1 cellular context compared by ENCODE assay signal in genomic region chr7:101308245-101309085, GRCh38.
TF ChIP-seq lines count a peak whose summit lies in the region.

No MANE protein-coding gene starts in this region.

TF ChIP-seq in K562, 482 proteins besides CTCF, POLR2A, EP300 and RAD21 (continued from another document):
- TF ChIP-seq ZNF609 (CRISPR knock-in tag; IDR thresholded peaks at IDR 0.05; ENCODE audit: borderline replicate concordance) (no peak), MAX (CRISPR knock-in tag; IDR thresholded peaks at IDR 0.05) (peak; percentile 62), ETV1 (tag; conservative IDR thresholded peaks at IDR 0.05; ENCODE audit: low read depth) (no peak), PHF8 (IDR thresholded peaks at IDR 0.05; ENCODE audit: borderline replicate concordance, low read length) (peak; percentile 38; the same call in 1 of the 2 replicates), ELK1 (CRISPR knock-in tag; IDR thresholded peaks at IDR 0.05) (no peak), CREB5 (CRISPR knock-in tag; IDR thresholded peaks at IDR 0.05) (no peak), MNT (conservative IDR thresholded peaks at IDR 0.05) (peak in 1 of 2 experiments; percentile 49; a peak in 3 of 4 replicates), GTF2E2 (tag; IDR thresholded peaks at IDR 0.05) (no peak), RBM14 (IDR thresholded peaks at IDR 0.05; ENCODE audit: borderline replicate concordance, insufficient read depth, low read depth, low read length) (0 out of 2 replicates have a peak, but pooled peaks have one; percentile 67)
